1 cellular context compared by ENCODE assay signal in the genomic region with DNA sequence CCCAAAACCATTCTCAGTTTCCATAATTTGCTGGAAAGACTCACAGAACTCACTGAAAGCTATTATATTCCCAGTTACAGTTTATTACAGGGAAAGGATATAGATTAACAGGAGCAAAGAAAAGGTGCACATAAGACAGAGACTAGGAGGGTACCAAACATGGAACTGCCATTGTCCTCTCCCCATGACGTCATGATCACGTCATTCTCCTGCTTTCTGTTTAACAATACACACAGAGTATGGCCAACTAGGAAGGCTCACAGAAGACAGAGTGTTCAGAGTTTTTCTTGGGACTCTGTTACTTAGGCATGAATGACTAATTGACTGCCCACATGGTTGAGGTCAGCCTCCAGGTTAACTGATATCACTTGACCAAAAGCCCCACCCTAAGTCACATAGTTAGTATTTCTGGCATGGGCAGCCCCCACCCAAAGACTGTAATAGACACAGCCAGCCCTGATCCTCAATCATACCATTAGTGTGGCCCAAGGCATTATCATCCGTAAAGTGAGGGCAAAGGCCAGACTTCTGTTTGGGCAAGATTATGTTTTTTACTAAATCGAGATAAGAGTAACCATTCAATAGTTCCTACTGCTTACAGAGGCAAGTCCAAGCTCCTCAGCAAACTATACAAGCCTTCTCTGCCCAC.
A peak's percentile ranks its signal among the peaks of the same experiment; 100 is the strongest.
TF ChIP-seq lines count a peak whose summit lies in the region.

No MANE protein-coding gene starts in this region.

TF ChIP-seq in K562, 482 proteins besides CTCF, POLR2A, EP300 and RAD21 (continued from another document and continues in another):
- no peak for TF ChIP-seq PRDM10 (IDR thresholded peaks at IDR 0.05; ENCODE audit: partially characterized antibody)
- TF ChIP-seq ZNF41 (CRISPR knock-in tag; conservative IDR thresholded peaks at IDR 0.05): no peak
- TF ChIP-seq, protein P1, sequence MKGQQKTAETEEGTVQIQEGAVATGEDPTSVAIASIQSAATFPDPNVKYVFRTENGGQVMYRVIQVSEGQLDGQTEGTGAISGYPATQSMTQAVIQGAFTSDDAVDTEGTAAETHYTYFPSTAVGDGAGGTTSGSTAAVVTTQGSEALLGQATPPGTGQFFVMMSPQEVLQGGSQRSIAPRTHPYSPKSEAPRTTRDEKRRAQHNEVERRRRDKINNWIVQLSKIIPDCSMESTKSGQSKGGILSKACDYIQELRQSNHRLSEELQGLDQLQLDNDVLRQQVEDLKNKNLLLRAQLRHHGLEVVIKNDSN (CRISPR knock-in tag; IDR thresholded peaks at IDR 0.05): no peak
- TF ChIP-seq ATF4 (CRISPR knock-in tag; IDR thresholded peaks at IDR 0.05): no peak; the same call in 1 of the 2 replicates
- TF ChIP-seq CREB1 (IDR thresholded peaks at IDR 0.05): peak; percentile 70
- peak; percentile 81 for TF ChIP-seq CREB1 (CRISPR knock-in tag; IDR thresholded peaks at IDR 0.05)
- peak; percentile 87 for TF ChIP-seq ZBTB12 (CRISPR knock-in tag; IDR thresholded peaks at IDR 0.05)
- TF ChIP-seq ZBTB40 (IDR thresholded peaks at IDR 0.05): no peak
- TF ChIP-seq ZBTB40 (CRISPR knock-in tag; IDR thresholded peaks at IDR 0.05): no peak
- no peak for TF ChIP-seq IRF2 (CRISPR knock-in tag; IDR thresholded peaks at IDR 0.05)
- TF ChIP-seq PTTG1 (tag; IDR thresholded peaks at IDR 0.05; ENCODE audit: low read depth): no peak
- TF ChIP-seq CCAR2 (IDR thresholded peaks at IDR 0.05; ENCODE audit: low read depth, low read length): no peak
- no peak for TF ChIP-seq THRAP3 (IDR thresholded peaks at IDR 0.05; ENCODE audit: borderline replicate concordance)
- TF ChIP-seq YBX1 (IDR thresholded peaks at IDR 0.05): no peak
- TF ChIP-seq NFE2L1 (tag; IDR thresholded peaks at IDR 0.05; ENCODE audit: borderline replicate concordance, low read depth): no peak
- TF ChIP-seq ZNF3 (CRISPR knock-in tag; IDR thresholded peaks at IDR 0.05): no peak
- no peak for TF ChIP-seq OTX1 (CRISPR knock-in tag; IDR thresholded peaks at IDR 0.05)
- no peak for TF ChIP-seq SUPT5H (IDR thresholded peaks at IDR 0.05)
- TF ChIP-seq ESRRA (IDR thresholded peaks at IDR 0.05; ENCODE audit: borderline replicate concordance, low read depth): no peak
- TF ChIP-seq NR3C1 (CRISPR knock-in tag; IDR thresholded peaks at IDR 0.05): no peak
- TF ChIP-seq MED1 (CRISPR knock-in tag; IDR thresholded peaks at IDR 0.05; ENCODE audit: borderline replicate concordance): no peak
- no peak for TF ChIP-seq ZC3H8 (IDR thresholded peaks at IDR 0.05)
- no peak for TF ChIP-seq STAT5A (IDR thresholded peaks at IDR 0.05; ENCODE audit: borderline replicate concordance, low read length)
- TF ChIP-seq ZNF830 (CRISPR knock-in tag; IDR thresholded peaks at IDR 0.05): no peak
- TF ChIP-seq EWSR1 (IDR thresholded peaks at IDR 0.05; ENCODE audit: borderline replicate concordance, low read depth, partially characterized antibody): no peak
- no peak for TF ChIP-seq ZNF12 (CRISPR knock-in tag; IDR thresholded peaks at IDR 0.05)
- TF ChIP-seq, protein P2, sequence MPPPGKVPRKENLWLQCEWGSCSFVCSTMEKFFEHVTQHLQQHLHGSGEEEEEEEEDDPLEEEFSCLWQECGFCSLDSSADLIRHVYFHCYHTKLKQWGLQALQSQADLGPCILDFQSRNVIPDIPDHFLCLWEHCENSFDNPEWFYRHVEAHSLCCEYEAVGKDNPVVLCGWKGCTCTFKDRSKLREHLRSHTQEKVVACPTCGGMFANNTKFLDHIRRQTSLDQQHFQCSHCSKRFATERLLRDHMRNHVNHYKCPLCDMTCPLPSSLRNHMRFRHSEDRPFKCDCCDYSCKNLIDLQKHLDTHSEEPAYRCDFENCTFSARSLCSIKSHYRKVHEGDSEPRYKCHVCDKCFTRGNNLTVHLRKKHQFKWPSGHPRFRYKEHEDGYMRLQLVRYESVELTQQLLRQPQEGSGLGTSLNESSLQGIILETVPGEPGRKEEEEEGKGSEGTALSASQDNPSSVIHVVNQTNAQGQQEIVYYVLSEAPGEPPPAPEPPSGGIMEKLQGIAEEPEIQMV (tag; conservative IDR thresholded peaks at IDR 0.05; ENCODE audit: low read depth): no peak
- TF ChIP-seq DMBX1 (CRISPR knock-in tag; IDR thresholded peaks at IDR 0.05; ENCODE audit: borderline replicate concordance): no peak
- TF ChIP-seq PHB2 (IDR thresholded peaks at IDR 0.05; ENCODE audit: low read depth): no peak
- TF ChIP-seq ZNF668 (CRISPR knock-in tag; IDR thresholded peaks at IDR 0.05): no peak
- no peak for TF ChIP-seq HMG20A (CRISPR knock-in tag; conservative IDR thresholded peaks at IDR 0.05)
- TF ChIP-seq TCF7 (IDR thresholded peaks at IDR 0.05; ENCODE audit: borderline replicate concordance): no peak
- peak; percentile 92 for TF ChIP-seq ATF7 (IDR thresholded peaks at IDR 0.05)
- TF ChIP-seq ZNF324 (CRISPR knock-in tag; IDR thresholded peaks at IDR 0.05): no peak
- TF ChIP-seq MAFG (tag; conservative IDR thresholded peaks at IDR 0.05): no peak
- no peak for TF ChIP-seq ZNF561 (CRISPR knock-in tag; conservative IDR thresholded peaks at IDR 0.05)
- peak; percentile 53; the same call in 1 of the 2 replicates for TF ChIP-seq NCOR1 (IDR thresholded peaks at IDR 0.05)
- no peak for TF ChIP-seq MCM3 (IDR thresholded peaks at IDR 0.05)
- TF ChIP-seq SPI1 (IDR thresholded peaks at IDR 0.05; ENCODE audit: borderline replicate concordance, low read depth, low read length): no peak
- TF ChIP-seq CGGBP1 (CRISPR knock-in tag; IDR thresholded peaks at IDR 0.05): no peak
- TF ChIP-seq POLR2B (IDR thresholded peaks at IDR 0.05; ENCODE audit: low read depth, partially characterized antibody): no peak
- no peak for TF ChIP-seq TCF7L2 (IDR thresholded peaks at IDR 0.05; ENCODE audit: low read depth, low read length)
- TF ChIP-seq ZKSCAN3 (CRISPR knock-in tag; IDR thresholded peaks at IDR 0.05): no peak
- TF ChIP-seq ZNF282 (CRISPR knock-in tag; IDR thresholded peaks at IDR 0.05): no peak
- peak in 1 of 2 experiments; percentile 50; a peak in 1 of 4 replicates for TF ChIP-seq TEAD1 (CRISPR knock-in tag; IDR thresholded peaks at IDR 0.05)
- no peak for TF ChIP-seq ZNF384 (IDR thresholded peaks at IDR 0.05; ENCODE audit: low read depth, low read length)
- TF ChIP-seq ZNF766 (CRISPR knock-in tag; conservative IDR thresholded peaks at IDR 0.05): no peak; the same call in 1 of the 2 replicates
- TF ChIP-seq MAZ (CRISPR knock-in tag; conservative IDR thresholded peaks at IDR 0.05 in 1 of 2, IDR thresholded peaks at IDR 0.05 in 1 of 2): peak in 1 of 2 experiments; percentile 47; a peak in 1 of 4 replicates
- TF ChIP-seq HNRNPL (IDR thresholded peaks at IDR 0.05; ENCODE audit: low read depth, low read length): no peak
- TF ChIP-seq NR2C2 (CRISPR knock-in tag; IDR thresholded peaks at IDR 0.05): no peak
- peak; percentile 69 for TF ChIP-seq NR2C2 (tag; IDR thresholded peaks at IDR 0.05)
- TF ChIP-seq MEF2A (IDR thresholded peaks at IDR 0.05; ENCODE audit: control insufficient read depth, low read depth, low read length): no peak
- TF ChIP-seq ZNF184 (CRISPR knock-in tag; IDR thresholded peaks at IDR 0.05): no peak
- no peak for TF ChIP-seq MAFK (IDR thresholded peaks at IDR 0.05; ENCODE audit: low read length)
- peak; percentile 32; the same call in 1 of the 2 replicates for TF ChIP-seq SMARCA4 (IDR thresholded peaks at IDR 0.05)
